Comparison of ENCODE assay signal across 1 cellular context in the genomic region with DNA sequence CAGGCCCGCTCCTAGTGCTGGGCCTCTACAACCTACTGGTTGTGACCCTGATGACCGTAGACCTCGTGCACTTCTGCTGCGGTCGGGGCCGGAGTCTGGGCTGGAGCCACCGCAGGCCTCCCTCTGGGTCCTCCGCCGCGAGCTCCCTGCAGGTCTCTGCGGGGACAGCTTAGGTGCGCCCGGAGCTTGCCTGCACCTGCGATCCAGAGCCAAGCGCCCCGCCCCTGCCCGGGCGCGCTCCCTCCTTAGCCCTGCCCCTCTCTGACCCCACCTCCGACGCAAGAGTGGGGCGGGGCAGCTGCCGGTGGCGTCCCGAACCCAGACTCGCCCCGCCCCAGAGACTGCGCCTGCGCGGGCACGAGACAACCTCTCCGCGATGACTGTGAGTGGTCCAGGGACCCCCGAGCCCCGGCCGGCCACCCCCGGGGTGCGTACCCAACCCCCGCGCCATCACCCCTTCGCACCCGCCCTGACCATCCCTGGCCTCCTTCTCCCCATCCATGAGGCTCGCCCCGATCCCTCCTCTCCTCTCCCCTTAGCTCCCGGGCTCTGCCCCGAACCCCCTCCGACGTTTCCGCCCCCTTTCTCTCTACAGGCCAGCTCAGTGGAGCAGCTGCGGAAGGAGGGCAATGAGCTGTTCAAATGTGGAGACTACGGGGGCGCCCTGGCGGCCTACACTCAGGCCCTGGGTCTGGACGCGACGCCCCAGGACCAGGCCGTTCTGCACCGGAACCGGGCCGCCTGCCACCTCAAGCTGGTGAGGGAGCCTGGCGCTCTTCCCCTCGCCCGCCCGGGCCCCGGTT.
TF ChIP-seq lines count a peak whose summit lies in the region.

Gene UNC45A, plus strand, starts transcription at position 337 of the 803 bp plus-strand sequence. Its CDS starts 40 bp downstream, at position 377.

TF ChIP-seq in HepG2, 621 proteins besides CTCF, POLR2A, EP300 and RAD21 (continued from another document):
- TF ChIP-seq ZNF362 (CRISPR knock-in tag; IDR thresholded peaks at IDR 0.05; ENCODE audit: borderline replicate concordance) (no peak), SP1 (IDR thresholded peaks at IDR 0.05) (no peak), SP1 (CRISPR knock-in tag; IDR thresholded peaks at IDR 0.05) (peak; percentile 59), FOXC1 (CRISPR knock-in tag; IDR thresholded peaks at IDR 0.05; ENCODE audit: borderline replicate concordance) (0 out of 2 replicates have a peak, but pooled peaks have one; percentile 36), PHB2 (IDR thresholded peaks at IDR 0.05; ENCODE audit: partially characterized antibody) (no peak), ZNF563 (CRISPR knock-in tag; IDR thresholded peaks at IDR 0.05) (peak; percentile 61; the same call in 1 of the 2 replicates), KDM4B (CRISPR knock-in tag; IDR thresholded peaks at IDR 0.05) (no peak), GATAD1 (CRISPR knock-in tag; IDR thresholded peaks at IDR 0.05) (0 out of 2 replicates have a peak, but pooled peaks have one; percentile 29), ISL2 (CRISPR knock-in tag; IDR thresholded peaks at IDR 0.05) (0 out of 2 replicates have a peak, but pooled peaks have one; percentile 38), KMT2A (CRISPR knock-in tag; IDR thresholded peaks at IDR 0.05) (0 out of 2 replicates have a peak, but pooled peaks have one; percentile 27), ZNF230 (CRISPR knock-in tag; IDR thresholded peaks at IDR 0.05) (peak; percentile 40; the same call in 1 of the 2 replicates), ZFP36 (IDR thresholded peaks at IDR 0.05; ENCODE audit: borderline replicate concordance, low read depth, low read length, partially characterized antibody) (no peak), MXD3 (CRISPR knock-in tag; IDR thresholded peaks at IDR 0.05) (peak; percentile 62; the same call in 1 of the 2 replicates), ZNF615 (CRISPR knock-in tag; IDR thresholded peaks at IDR 0.05; ENCODE audit: borderline replicate concordance) (no peak), ZBTB34 (CRISPR knock-in tag; IDR thresholded peaks at IDR 0.05) (no peak), TFDP1 (CRISPR knock-in tag; IDR thresholded peaks at IDR 0.05; ENCODE audit: borderline replicate concordance) (0 out of 2 replicates have a peak, but pooled peaks have one; percentile 7), ZNF546 (CRISPR knock-in tag; conservative IDR thresholded peaks at IDR 0.05) (peak; percentile 26; the same call in 1 of the 2 replicates), ZNF160 (CRISPR knock-in tag; IDR thresholded peaks at IDR 0.05) (0 out of 2 replicates have a peak, but pooled peaks have one; percentile 11), ZNF891 (CRISPR knock-in tag; IDR thresholded peaks at IDR 0.05) (peak; percentile 60), ZNF121 (CRISPR knock-in tag; IDR thresholded peaks at IDR 0.05) (peak; percentile 91), RARA (CRISPR knock-in tag; IDR thresholded peaks at IDR 0.05) (peak; percentile 25; the same call in 1 of the 2 replicates), TAF1 (CRISPR knock-in tag; IDR thresholded peaks at IDR 0.05) (peak; percentile 54), IKZF5 (CRISPR knock-in tag; IDR thresholded peaks at IDR 0.05) (peak; percentile 62), ZNF318 (CRISPR knock-in tag; IDR thresholded peaks at IDR 0.05) (peak; percentile 17; the same call in 1 of the 2 replicates), ZNF275 (CRISPR knock-in tag; IDR thresholded peaks at IDR 0.05; ENCODE audit: borderline replicate concordance) (no peak), ZNF136 (CRISPR knock-in tag; IDR thresholded peaks at IDR 0.05; ENCODE audit: low read depth) (no peak), ZNF788 (CRISPR knock-in tag; IDR thresholded peaks at IDR 0.05; ENCODE audit: borderline replicate concordance) (0 out of 2 replicates have a peak, but pooled peaks have one; percentile 60), MYNN (CRISPR knock-in tag; IDR thresholded peaks at IDR 0.05; ENCODE audit: low read depth) (0 out of 2 replicates have a peak, but pooled peaks have one; percentile 63)
